ENCODE assay signal across 22 cellular contexts in the genomic region with DNA sequence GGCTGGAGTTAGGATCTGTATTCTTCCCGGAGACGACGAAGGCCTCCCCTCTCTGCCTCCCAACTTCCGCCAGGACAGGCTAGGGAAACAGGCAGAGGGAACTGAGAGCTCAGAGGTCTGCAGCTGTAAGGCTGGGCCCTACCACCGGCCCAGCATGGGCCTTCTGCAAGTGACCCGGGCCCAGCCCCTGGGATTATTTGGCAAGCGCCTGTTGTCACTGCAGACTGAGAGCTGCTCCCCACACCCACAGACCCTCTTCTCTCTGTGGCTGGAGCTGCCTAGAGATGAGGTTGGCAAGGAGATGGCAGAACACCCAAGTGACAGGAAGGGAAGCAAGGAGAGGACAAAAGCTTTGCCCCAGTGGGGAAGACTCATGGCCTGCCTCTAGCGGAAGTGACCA.
"Had no signal": no experiment of that assay in that cellular context is flagged by ENCODE, and none has a peak within 500 bp of the region (broad histone marks: within the 10 kb centered on the region; RNA-seq: fewer than 3 reads in every experiment).

No MANE protein-coding gene starts in this region.

- ATAC-seq: HepG2, Panc1, PC-3 had no signal

- H3K4me2 ChIP-seq: SK-N-SH had no signal

- H3K27ac ChIP-seq: RWPE1 had no signal

- H3K9me3 ChIP-seq: SK-N-SH had no signal

- FAIRE-seq: HepG2 had no signal

- DNase-seq: IMR-90, Karpas-422, KG1, MG63, NCI-H1092, NCI-H1105 treated with DMSO at 0.1 percent for 48 hours, NCI-H1417 treated with DMSO at 0.1 percent for 48 hours, NCI-H146, NCI-H1694 treated with DMSO at 0.1 percent for 48 hours, NCI-H1930, NCI-H2081, NCI-H2107, NCI-H2227 treated with DMSO at 0.1 percent for 48 hours, NCI-H524, NCI-H69, NCI-H774, PC-3, SHP77, SK-N-SH had no signal

- H3K36me3 ChIP-seq: MG63 had no signal

- H3K27me3 ChIP-seq: MG63 had no signal

- H3K9me2 ChIP-seq: SK-N-SH had no signal

- H3K4me3 ChIP-seq: MG63 had no signal
